ENCODE assay signal across 8 cellular contexts in genomic region chr20:34516038-34516873, GRCh38. TPM values are rescaled to one million over a fixed set of nuclear protein-coding genes. Genes with fewer than 3 reads are reported as not detected.
DNase-seq lines count a peak whose midpoint lies in the region; ATAC-seq and TF ChIP-seq lines count a peak whose summit lies in the region.

DYNLRB1 (plus strand) TSS chr20:34516422; CDS start chr20:34516459, 37 bp downstream.

- H3K4me3 ChIP-seq in epithelial cell of esophagus (ENCODE audit: low read length) (peak within 1 kb of the TSS; percentile 91), mononuclear cell (ENCODE audit: low read length) (peak within 1 kb of the TSS; percentile 82)

- H3K27me3 ChIP-seq in mononuclear cell (ENCODE audit: insufficient read depth, low read length) = no peaks in the 10 kb centered on the region

- peaks cover 26% of the 10 kb centered on the region for H3K4me1 ChIP-seq in mononuclear cell (ENCODE audit: insufficient read depth, low read length)

- no peak for TF ChIP-seq EP300 in Ishikawa (IDR thresholded peaks at IDR 0.05; ENCODE audit: borderline replicate concordance)

- H3K9me3 ChIP-seq in mononuclear cell (ENCODE audit: low read depth, low read length) = no peaks in the 10 kb centered on the region

- peak; percentile 75 for ATAC-seq in GM21529 (IDR thresholded peaks at IDR 0.05; ENCODE audit: unreplicated experiment)

- DNase-seq in DMS 273 treated with DMSO at 0.1 percent for 48 hours (lab: John Stamatoyannopoulos, UW) (peak; percentile 89), OCI-M2 (lab: John Stamatoyannopoulos, UW; ENCODE audit: unreplicated experiment) (peak; percentile 82), activated T-cell treated with anti-CD3 and anti-CD28 coated beads for 4 hours (peak; percentile 93), epithelial cell of esophagus (ENCODE audit: low read depth) (peak; percentile 96)
- DNase-seq in stimulated activated CD8-positive, alpha-beta memory T cell treated with anti-CD3 and anti-CD28 coated beads, Interleukin-2, amount 100 ng/mL, for 48 hours (ENCODE audit: low read depth in 2 of 2) = peak; percentile 93 to 95

- no peak for TF ChIP-seq CTCF in epithelial cell of esophagus (IDR thresholded peaks at IDR 0.05; ENCODE audit: insufficient read depth, low read depth, low read length, missing control alignments)

- TF ChIP-seq RAD21 in Ishikawa (IDR thresholded peaks at IDR 0.05; ENCODE audit: low read depth) = no peak

TF ChIP-seq in Ishikawa, 13 proteins besides CTCF, POLR2A, EP300 and RAD21:
- peak; percentile 15; the same call in 1 of the 2 replicates for TF ChIP-seq USF1 (IDR thresholded peaks at IDR 0.05)
- peak; percentile 53; the same call in 1 of the 2 replicates for TF ChIP-seq MAX (IDR thresholded peaks at IDR 0.05)
- peak; percentile 62; the same call in 1 of the 2 replicates for TF ChIP-seq TCF12 (IDR thresholded peaks at IDR 0.05; ENCODE audit: low read depth)
- no peak for TF ChIP-seq FOXM1 (IDR thresholded peaks at IDR 0.05; ENCODE audit: borderline replicate concordance, low read depth)
- TF ChIP-seq CREB1 (IDR thresholded peaks at IDR 0.05; ENCODE audit: low read depth) = 0 out of 2 replicates have a peak, but pooled peaks have one; percentile 16
- peak; percentile 77 for TF ChIP-seq ZBTB7A (IDR thresholded peaks at IDR 0.05; ENCODE audit: low read depth)
- peak; percentile 84 for TF ChIP-seq EGR1 (IDR thresholded peaks at IDR 0.05)
- TF ChIP-seq TAF1 (IDR thresholded peaks at IDR 0.05; ENCODE audit: low read depth) = peak; percentile 73
- TF ChIP-seq YY1 (IDR thresholded peaks at IDR 0.05; ENCODE audit: low read depth) = no peak
- TF ChIP-seq REST (IDR thresholded peaks at IDR 0.05; ENCODE audit: low read depth) = 0 out of 2 replicates have a peak, but pooled peaks have one; percentile 12
- peak; percentile 3; the same call in 1 of the 2 replicates for TF ChIP-seq CEBPB (IDR thresholded peaks at IDR 0.05)
- TF ChIP-seq TEAD4 (IDR thresholded peaks at IDR 0.05) = 0 out of 2 replicates have a peak, but pooled peaks have one; percentile 30
- 0 out of 2 replicates have a peak, but pooled peaks have one; percentile 4 for TF ChIP-seq NFIC (IDR thresholded peaks at IDR 0.05)

RNA-seq across cellular contexts. Expression of gene DYNLRB1, which starts in this region (rescaled TPM):
- 48.3 TPM for total RNA-seq in mononuclear cell

Comparison
In these comparisons a context has a peak if more than half of its experiments do, and no peak if none do; other contexts are left out.
1. Peak in every context shown above with its lines: DNase-seq, ATAC-seq and H3K4me3 ChIP-seq.